17 cellular contexts compared by ENCODE assay signal in the genomic region with DNA sequence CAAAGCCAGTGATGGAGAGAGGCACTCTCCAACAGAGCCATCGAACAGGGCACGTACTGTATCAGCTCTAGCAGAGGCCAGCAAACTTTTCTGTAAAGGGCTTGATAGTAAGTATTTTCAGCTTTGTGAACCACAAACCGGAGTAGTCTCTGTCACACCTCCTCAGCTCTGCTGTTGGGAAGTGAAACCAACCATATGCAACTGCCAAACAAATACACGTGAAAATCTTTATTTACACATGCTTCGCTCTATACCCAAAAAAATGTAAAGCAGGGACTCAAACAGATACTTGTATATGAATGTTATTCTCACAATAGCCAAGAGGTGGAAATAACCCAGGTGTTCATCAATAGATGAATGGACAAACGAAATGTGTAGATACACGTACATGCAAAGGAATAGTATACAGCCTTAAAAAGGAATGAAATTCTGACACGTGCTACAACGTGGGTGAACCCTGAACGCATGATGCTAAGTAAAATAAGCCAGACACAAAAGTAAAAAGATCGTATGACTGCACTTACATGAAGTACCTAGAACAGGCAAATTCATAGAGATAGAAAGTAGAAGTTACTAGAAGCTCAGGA. TPM values are rescaled to one million over a fixed set of nuclear protein-coding genes. Genes with fewer than 3 reads are reported as not detected.
DNase-seq lines count a peak whose midpoint lies in the region; ATAC-seq and TF ChIP-seq lines count a peak whose summit lies in the region.
"Had no signal": no experiment of that assay in that cellular context is flagged by ENCODE, and none has a peak within 500 bp of the region (broad histone marks: within the 10 kb centered on the region; RNA-seq: fewer than 3 reads in every experiment).

No MANE protein-coding gene starts in this region.

- no peak for TF ChIP-seq POLR2A in GM18505 (IDR thresholded peaks at IDR 0.05; ENCODE audit: borderline replicate concordance, extremely low read depth, insufficient read depth, insufficient read length)

- ATAC-seq in GM18505 (IDR thresholded peaks at IDR 0.05; ENCODE audit: unreplicated experiment) (peak; percentile 81), GM21390 (IDR thresholded peaks at IDR 0.05; ENCODE audit: unreplicated experiment) (peak; percentile 86), HG03039 (IDR thresholded peaks at IDR 0.05; ENCODE audit: unreplicated experiment) (peak; percentile 56), sciatic nerve (no peak)
- ATAC-seq: left lobe of liver had no signal

- intact Hi-C loops in sciatic nerve (cut with DNase I): no loop called here

- DNase-seq in RPMI8226 (peak; percentile 8), sciatic nerve (ENCODE audit: low spot score) (no peak), G401 (ENCODE audit: low spot score) (no peak), NCI-H2171 treated with DMSO at 0.1 percent for 48 hours (lab: John Stamatoyannopoulos, UW) (no peak)
- no peak for DNase-seq in NK-92 treated with Interleukin-12 subunit alpha and Interleukin-12 subunit beta, amount 100 ng/mL, for 24 hours (lab: John Stamatoyannopoulos, UW)
- DNase-seq: activated T-cell treated with anti-CD3 and anti-CD28 coated beads, Interleukin-2, amount 50 U/mL, for 48 hours; amygdala; esophagus squamous epithelium; NCI-H1694; NCI-H774; SIG-M5; T1000; upper lobe of left lung had no signal

- in situ Hi-C loops in G401 (cut with HindIII; ENCODE audit: low sequenced_read_pairs): no loop called here

RNA-seq across cellular contexts. Expression of gene SETD4, which starts 39.0 kb away (rescaled TPM):
- 21.5 TPM for total RNA-seq in sciatic nerve
- total RNA-seq in G401 (2014; rRNA removed; shearing (Covaris generic)): 11.5 and 11.7 TPM in 2 replicates

RNA-seq across cellular contexts. Expression of gene CBR1, which starts 48.5 kb away (rescaled TPM):
- 74.5 TPM for total RNA-seq in sciatic nerve
- total RNA-seq in G401 (2014; rRNA removed; shearing (Covaris generic)): 4.4 and 6.6 TPM in 2 replicates
